Comparison of ENCODE assay signal across 8 cellular contexts in genomic region chr3:48919215-48920138, GRCh38. TPM values are rescaled to one million over a fixed set of nuclear protein-coding genes. Genes with fewer than 3 reads are reported as not detected.
A peak's percentile ranks its signal among the peaks of the same experiment; 100 is the strongest.
DNase-seq lines count a peak whose midpoint lies in the region; ATAC-seq and TF ChIP-seq lines count a peak whose summit lies in the region.

No MANE protein-coding gene starts in this region.

- H3K9ac ChIP-seq in Loucy (ENCODE audit: low read depth, low read length, poor library complexity, severe bottlenecking), result peak overlapping the region; percentile 79

- TF ChIP-seq CTCF in Loucy (conservative IDR thresholded peaks at IDR 0.05; ENCODE audit: low read length), result 0 out of 2 replicates have a peak, but pooled peaks have one; percentile 11
- TF ChIP-seq CTCF in WTC11 (IDR thresholded peaks at IDR 0.05), result no peak
- TF ChIP-seq CTCF in choroid plexus epithelial cell (conservative IDR thresholded peaks at IDR 0.05; ENCODE audit: low read depth, low read length), result no peak
- no peak for TF ChIP-seq CTCF in right lobe of liver (IDR thresholded peaks at IDR 0.05)

- WGBS in right lobe of liver (ENCODE audit: insufficient coverage, low coverage, low lambda C conversion rate, missing lambda C conversion rate), result 0% methylated on average over 40 of the region's 54 CpGs

- CTCF ChIA-PET in WTC11 (lab: Charles Lee), result interaction anchor here (0.6 to 1.9 kb wide), 11 partner anchors 13 to 252 kb away, joined by 3 to 11 read pairs (median 3); partner anchors contain the start of genes IP6K2, KLHDC8B, PRKAR2A and SLC25A20

- intact Hi-C loops in right lobe of liver (cut with DNase I), result no loop called here

- H3K27me3 ChIP-seq in Loucy (ENCODE audit: insufficient read depth, low read length, poor library complexity, severe bottlenecking) (no peaks in the 10 kb centered on the region), right lobe of liver (no peaks in the 10 kb centered on the region)

- H3F3A ChIP-seq in Loucy (ENCODE audit: low read depth), result 0 out of 2 replicates have a peak, but pooled peaks cover 3% of the 10 kb centered on the region

- H3K4me1 Mint-ChIP-seq in WTC11, result peaks cover 7% of the 10 kb centered on the region

- POLR2A ChIA-PET in WTC11 (lab: Charles Lee), result interaction anchor here (0.5 to 1.3 kb wide), 5 partner anchors 13 to 255 kb away, joined by 3 to 5 read pairs (median 4); no protein-coding TSS in a partner anchor

- peak; percentile 13 for ATAC-seq in GM21825 (IDR thresholded peaks at IDR 0.05; ENCODE audit: unreplicated experiment)
- ATAC-seq in WTC11, result peak; percentile 19
- peak; percentile 42 to 50 (median 44) for ATAC-seq in right lobe of liver

- H3K4me3 Mint-ChIP-seq in WTC11, result peak overlapping the region; percentile 94

- no peak for TF ChIP-seq POLR2A in right lobe of liver (IDR thresholded peaks at IDR 0.05)

- peak overlapping the region; percentile 80 for H3K4me2 ChIP-seq in Loucy (ENCODE audit: low read depth, low read length, poor library complexity, severe bottlenecking)

- H3K4me1 ChIP-seq in Loucy (ENCODE audit: insufficient read depth, low read length, poor library complexity, severe bottlenecking), result peaks cover 18% of the 10 kb centered on the region
- peaks cover 0 to 10% (median 4%) of the 10 kb centered on the region in 4 donors for H3K4me1 ChIP-seq in right lobe of liver

- peak overlapping the region; percentile 90 for H3K27ac Mint-ChIP-seq in WTC11

- peaks cover 9% of the 10 kb centered on the region for H3K36me3 Mint-ChIP-seq in WTC11

- DNase-seq in ELR (ENCODE audit: low read depth) (peak; percentile 80), WTC11 (ENCODE audit: low spot score) (no peak), choroid plexus epithelial cell (ENCODE audit: low read depth) (peak; percentile 50), right lobe of liver (peak in 2 of 3 donors; percentile 50 to 54), ecto neural progenitor cell (ENCODE audit: low spot score) (no peak)
- DNase-seq in stimulated activated CD8-positive, alpha-beta memory T cell treated with anti-CD3 and anti-CD28 coated beads, Interleukin-12 subunit alpha, Interleukin-12 subunit beta, amount 100 ng/mL, for 1 hour (ENCODE audit: low read depth), result peak; percentile 20

- peak overlapping the region; percentile 98 for H2AFZ ChIP-seq in Loucy (ENCODE audit: low read length)

- peaks cover 51% of the 10 kb centered on the region for H3K79me2 ChIP-seq in Loucy (ENCODE audit: insufficient read depth, low read length)

- H3K9me2 ChIP-seq in Loucy (replicated peaks; ENCODE audit: low read depth, low read length), result no peaks in the 10 kb centered on the region

- H3K36me3 ChIP-seq in Loucy (ENCODE audit: insufficient read depth, low read length) (no peaks in the 10 kb centered on the region), right lobe of liver (peaks cover 0 to 18% (median 7%) of the 10 kb centered on the region in 4 donors)

- peak overlapping the region; percentile 83 to 96 (median 89) for H3K27ac ChIP-seq in right lobe of liver

- H4K20me1 ChIP-seq in Loucy (ENCODE audit: insufficient read depth, low read length, poor library complexity, severe bottlenecking), result peaks cover 29% of the 10 kb centered on the region

- H3K9me3 Mint-ChIP-seq in WTC11, result no peaks in the 10 kb centered on the region

- peak overlapping the region; percentile 89 for H3K4me3 ChIP-seq in Loucy (ENCODE audit: low read length, poor library complexity, severe bottlenecking)
- peak overlapping the region; percentile 80 for H3K4me3 ChIP-seq in choroid plexus epithelial cell (ENCODE audit: low read depth, low read length)
- H3K4me3 ChIP-seq in right lobe of liver, result peak overlapping the region; percentile 86 to 95 (median 88)

- H3K9me3 ChIP-seq in Loucy (ENCODE audit: insufficient read depth, low read depth, low read length), result no peaks in the 10 kb centered on the region
- H3K9me3 ChIP-seq in right lobe of liver, result no peaks in the 10 kb centered on the region

- H3K27me3 Mint-ChIP-seq in WTC11 (ENCODE audit: low read depth), result no peaks in the 10 kb centered on the region

TF ChIP-seq in WTC11, 78 proteins besides CTCF, POLR2A, EP300 and RAD21 (continues in another document):
- no peak for TF ChIP-seq FOXK1 (CRISPR knock-in tag; IDR thresholded peaks at IDR 0.05)
- 0 out of 2 replicates have a peak, but pooled peaks have one; percentile 38 for TF ChIP-seq JUN (CRISPR knock-in tag; IDR thresholded peaks at IDR 0.05)
- no peak for TF ChIP-seq PRRX2 (CRISPR knock-in tag; IDR thresholded peaks at IDR 0.05)
- TF ChIP-seq USF2 (CRISPR knock-in tag; IDR thresholded peaks at IDR 0.05), result peak; percentile 61
- TF ChIP-seq, protein P1, sequence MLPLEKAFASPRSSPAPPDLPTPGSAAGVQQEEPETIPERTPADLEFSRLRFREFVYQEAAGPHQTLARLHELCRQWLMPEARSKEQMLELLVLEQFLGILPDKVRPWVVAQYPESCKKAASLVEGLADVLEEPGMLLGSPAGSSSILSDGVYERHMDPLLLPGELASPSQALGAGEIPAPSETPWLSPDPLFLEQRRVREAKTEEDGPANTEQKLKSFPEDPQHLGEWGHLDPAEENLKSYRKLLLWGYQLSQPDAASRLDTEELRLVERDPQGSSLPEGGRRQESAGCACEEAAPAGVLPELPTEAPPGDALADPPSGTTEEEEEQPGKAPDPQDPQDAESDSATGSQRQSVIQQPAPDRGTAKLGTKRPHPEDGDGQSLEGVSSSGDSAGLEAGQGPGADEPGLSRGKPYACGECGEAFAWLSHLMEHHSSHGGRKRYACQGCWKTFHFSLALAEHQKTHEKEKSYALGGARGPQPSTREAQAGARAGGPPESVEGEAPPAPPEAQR (CRISPR knock-in tag; IDR thresholded peaks at IDR 0.05), result no peak
- TF ChIP-seq ESRRA (CRISPR knock-in tag; IDR thresholded peaks at IDR 0.05; ENCODE audit: borderline replicate concordance), result peak; percentile 10; the same call in 1 of the 2 replicates
- TF ChIP-seq, protein P2, sequence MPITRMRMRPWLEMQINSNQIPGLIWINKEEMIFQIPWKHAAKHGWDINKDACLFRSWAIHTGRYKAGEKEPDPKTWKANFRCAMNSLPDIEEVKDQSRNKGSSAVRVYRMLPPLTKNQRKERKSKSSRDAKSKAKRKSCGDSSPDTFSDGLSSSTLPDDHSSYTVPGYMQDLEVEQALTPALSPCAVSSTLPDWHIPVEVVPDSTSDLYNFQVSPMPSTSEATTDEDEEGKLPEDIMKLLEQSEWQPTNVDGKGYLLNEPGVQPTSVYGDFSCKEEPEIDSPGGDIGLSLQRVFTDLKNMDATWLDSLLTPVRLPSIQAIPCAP (CRISPR knock-in tag; IDR thresholded peaks at IDR 0.05), result no peak
- no peak for TF ChIP-seq IRF2 (CRISPR knock-in tag; IDR thresholded peaks at IDR 0.05; ENCODE audit: borderline replicate concordance, low read depth)
- TF ChIP-seq KAT7 (CRISPR knock-in tag; IDR thresholded peaks at IDR 0.05; ENCODE audit: borderline replicate concordance), result 0 out of 2 replicates have a peak, but pooled peaks have one; percentile 63
- TF ChIP-seq ZNF263 (CRISPR knock-in tag; IDR thresholded peaks at IDR 0.05; ENCODE audit: low read depth), result no peak
- no peak for TF ChIP-seq GABPB1 (CRISPR knock-in tag; IDR thresholded peaks at IDR 0.05)
- TF ChIP-seq NR3C1 (CRISPR knock-in tag; conservative IDR thresholded peaks at IDR 0.05; ENCODE audit: low read depth), result no peak
- TF ChIP-seq ZNF532 (CRISPR knock-in tag; IDR thresholded peaks at IDR 0.05; ENCODE audit: borderline replicate concordance), result no peak

RNA-seq across cellular contexts. Expression of gene ARIH2, which starts 0.8 kb away (rescaled TPM):
- total RNA-seq in WTC11 (2021) (86.2 to 134 TPM (median 95.1 TPM) in 3 replicates), right lobe of liver (10 to 100 TPM; 34.4 to 44.9 (median 38.2) TPM)

RNA-seq across cellular contexts. Expression of gene SLC25A20, which starts 20.8 kb away (rescaled TPM):
- 3.9 to 6.3 TPM (median 4.9 TPM) in 3 replicates for total RNA-seq in WTC11 (2021)
- total RNA-seq in right lobe of liver, result 100 to 1,000 TPM in 2 of 6 experiments, 10 to 100 TPM in 4; 54.4 to 114 (median 82.3) TPM

Comparison
In these comparisons a context has a peak if more than half of its experiments do, and no peak if none do; other contexts are left out.
1. DNase-seq: peak in ELR (single experiment), choroid plexus epithelial cell (single experiment), right lobe of liver (2 of 3) and stimulated activated CD8-positive, alpha-beta memory T cell treated with anti-CD3 and anti-CD28 coated beads, Interleukin-12 subunit alpha, Interleukin-12 subunit beta, amount 100 ng/mL, for 1 hour (single experiment); none in WTC11 (single experiment) and ecto neural progenitor cell (single experiment).
2. Peak in every context shown above with its lines, with median percentiles within 50 percentile points of each other: ATAC-seq and H3K4me3 ChIP-seq.